In genomic region chr21:34521561-34521960, GRCh38 we compare ENCODE assay signal across 2 cellular contexts.
TF ChIP-seq lines count a peak whose summit lies in the region.

No MANE protein-coding gene starts in this region.

TF ChIP-seq in WTC11, 78 proteins besides CTCF, POLR2A, EP300 and RAD21:
- TF ChIP-seq FOXP1 (CRISPR knock-in tag; IDR thresholded peaks at IDR 0.05; ENCODE audit: borderline replicate concordance) (no peak), SMAD4 (CRISPR knock-in tag; IDR thresholded peaks at IDR 0.05) (no peak), ZNF219 (CRISPR knock-in tag; IDR thresholded peaks at IDR 0.05; ENCODE audit: borderline replicate concordance) (no peak), CDX4 (CRISPR knock-in tag; IDR thresholded peaks at IDR 0.05; ENCODE audit: borderline replicate concordance) (no peak)

TF ChIP-seq in H1, 55 proteins besides CTCF, POLR2A, EP300 and RAD21:
- TF ChIP-seq RXRA (IDR thresholded peaks at IDR 0.05; ENCODE audit: insufficient read depth, low read depth, low read length) (no peak), CREB1 (IDR thresholded peaks at IDR 0.05) (no peak)
